ENCODE assay signal across 8 cellular contexts in genomic region chr10:110225756-110226554, GRCh38. TPM values are rescaled to one million over a fixed set of nuclear protein-coding genes. Genes with fewer than 3 reads are reported as not detected.
DNase-seq lines count a peak whose midpoint lies in the region; ATAC-seq and TF ChIP-seq lines count a peak whose summit lies in the region.

No MANE protein-coding gene starts in this region.

- no peaks in the 10 kb centered on the region for H3K79me2 ChIP-seq in fibroblast of lung (ENCODE audit: control insufficient read depth, insufficient read depth, low read length)

- peaks cover 4% of the 10 kb centered on the region for H3K27me3 Mint-ChIP-seq in activated T-helper 1 cell treated with anti-CD3 and anti-CD28 coated beads, Interleukin-12 subunit alpha, Interleukin-12 subunit beta, Interleukin-2, Interleukin-4 antibody, amounts not matched to agents 30 ng/mL and 10 ng/mL and 1 ng/mL, durations not matched to agents 14 hours and 24 hours and 36 hours (ENCODE audit: insufficient read depth)
- peaks cover 0 to 12% (median 0%) of the 10 kb centered on the region in 3 donors for H3K27me3 Mint-ChIP-seq in naive B cell

- in situ Hi-C loops in KBM-7 (cut with MboI; ENCODE audit: low pct_unique_long_range_greater_than_20kb, low sequenced_read_pairs) = loop anchor here (25.0 kb wide), 1 partner anchor 339 kb away; no protein-coding TSS in a partner anchor

- intact Hi-C loops in activated T-helper 1 cell treated with anti-CD3 and anti-CD28 coated beads, Interleukin-12 subunit alpha, Interleukin-12 subunit beta, Interleukin-2, Interleukin-4 antibody, amounts not matched to agents 30 ng/mL and 10 ng/mL and 1 ng/mL, durations not matched to agents 14 hours and 24 hours and 36 hours (cut with micrococcal nuclease) = loop anchor here (1.0 to 10.0 kb wide), 13 partner anchors 15 to 693 kb away; partner anchors contain the start of genes BBIP1, DUSP5, SHOC2 and SMC3

- peak overlapping the region; percentile 97 for H3K27ac Mint-ChIP-seq in activated T-helper 1 cell treated with anti-CD3 and anti-CD28 coated beads, Interleukin-12 subunit alpha, Interleukin-12 subunit beta, Interleukin-2, Interleukin-4 antibody, amounts not matched to agents 30 ng/mL and 10 ng/mL and 1 ng/mL, durations not matched to agents 14 hours and 24 hours and 36 hours
- H3K27ac Mint-ChIP-seq in naive B cell = peak overlapping the region; percentile 89 to 98 (median 97)

- peak overlapping the region; percentile 92 for H3K4me3 Mint-ChIP-seq in activated T-helper 1 cell treated with anti-CD3 and anti-CD28 coated beads, Interleukin-12 subunit alpha, Interleukin-12 subunit beta, Interleukin-2, Interleukin-4 antibody, amounts not matched to agents 30 ng/mL and 10 ng/mL and 1 ng/mL, durations not matched to agents 14 hours and 24 hours and 36 hours
- peak overlapping the region; percentile 91 to 97 (median 96) for H3K4me3 Mint-ChIP-seq in naive B cell

- ATAC-seq in GM21737 (IDR thresholded peaks at IDR 0.05; ENCODE audit: unreplicated experiment) (peak; percentile 78), naive B cell (ENCODE audit: low read depth in 2 of 2) (peak; percentile 63 to 66)

- peaks cover 47% of the 10 kb centered on the region for H3K4me1 Mint-ChIP-seq in activated T-helper 1 cell treated with anti-CD3 and anti-CD28 coated beads, Interleukin-12 subunit alpha, Interleukin-12 subunit beta, Interleukin-2, Interleukin-4 antibody, amounts not matched to agents 30 ng/mL and 10 ng/mL and 1 ng/mL, durations not matched to agents 14 hours and 24 hours and 36 hours (ENCODE audit: low read depth)
- peaks cover 26 to 41% (median 30%) of the 10 kb centered on the region in 3 donors for H3K4me1 Mint-ChIP-seq in naive B cell

- H3K4me3 ChIP-seq in fibroblast of lung (replicated peaks in 1 of 4; ENCODE audit: control extremely low read depth in 1 of 4, insufficient read depth in 1 of 4, low read depth in 3 of 4, low read length in 4 of 4) = peak overlapping the region; percentile 65 to 76 (median 68)

- no peaks in the 10 kb centered on the region for H3K9me3 ChIP-seq in fibroblast of lung (ENCODE audit: control insufficient read depth, insufficient read depth, low read depth, low read length)

- peak overlapping the region; percentile 99 for H3K4me2 ChIP-seq in fibroblast of lung (ENCODE audit: extremely low read depth, insufficient read depth, low read length)

- peak overlapping the region; percentile 90 for H2AFZ ChIP-seq in fibroblast of lung (ENCODE audit: low read length)

- peak; percentile 49 to 57 for TF ChIP-seq CTCF in fibroblast of lung (conservative IDR thresholded peaks at IDR 0.05 in 1 of 2, IDR thresholded peaks at IDR 0.05 in 1 of 2; ENCODE audit: low read depth in 1 of 2, low read length in 2 of 2)

- no peaks in the 10 kb centered on the region for H4K20me1 ChIP-seq in fibroblast of lung (ENCODE audit: control insufficient read depth, extremely low read depth, insufficient read depth, low read length)

- no peaks in the 10 kb centered on the region for H3K9me3 Mint-ChIP-seq in activated T-helper 1 cell treated with anti-CD3 and anti-CD28 coated beads, Interleukin-12 subunit alpha, Interleukin-12 subunit beta, Interleukin-2, Interleukin-4 antibody, amounts not matched to agents 30 ng/mL and 10 ng/mL and 1 ng/mL, durations not matched to agents 14 hours and 24 hours and 36 hours
- no peaks in the 10 kb centered on the region for H3K9me3 Mint-ChIP-seq in naive B cell

- peaks cover 8% of the 10 kb centered on the region for H3K4me1 ChIP-seq in fibroblast of lung (ENCODE audit: control insufficient read depth, extremely low read depth, insufficient read depth, low read length)

- DNase-seq in DMS79 (lab: John Stamatoyannopoulos, UW) (peak; percentile 55), KBM-7 (peak; percentile 87), fibroblast of lung (ENCODE audit: low read depth in 2 of 2) (peak; percentile 92 to 95), naive B cell (peak; percentile 87)
- peak; percentile 84 for DNase-seq in activated T-helper 1 cell treated with anti-CD3 and anti-CD28 coated beads, Interleukin-12 subunit alpha, Interleukin-12 subunit beta, Interleukin-2, Interleukin-4 antibody, amounts not matched to agents 30 ng/mL and 10 ng/mL and 1 ng/mL, durations not matched to agents 14 hours and 24 hours and 36 hours (ENCODE audit: low spot score)
- DNase-seq in stimulated activated CD8-positive, alpha-beta memory T cell treated with anti-CD3 and anti-CD28 coated beads, Interleukin-7, amount 100 ng/mL, for 48 hours (ENCODE audit: extremely low read depth in 1 of 2, low read depth in 1 of 2) = peak; percentile 65 to 76

- H3K36me3 Mint-ChIP-seq in activated T-helper 1 cell treated with anti-CD3 and anti-CD28 coated beads, Interleukin-12 subunit alpha, Interleukin-12 subunit beta, Interleukin-2, Interleukin-4 antibody, amounts not matched to agents 30 ng/mL and 10 ng/mL and 1 ng/mL, durations not matched to agents 14 hours and 24 hours and 36 hours (ENCODE audit: low read depth) = peaks cover 15% of the 10 kb centered on the region
- peaks cover 0 to 6% of the 10 kb centered on the region in 2 donors for H3K36me3 Mint-ChIP-seq in naive B cell

- no peaks in the 10 kb centered on the region for H3K27me3 ChIP-seq in fibroblast of lung (ENCODE audit: control insufficient read depth, insufficient read depth, low read length)

- peak overlapping the region; percentile 20 for H3K9ac ChIP-seq in fibroblast of lung (ENCODE audit: insufficient read depth, low read length)

- H3K36me3 ChIP-seq in fibroblast of lung (ENCODE audit: control insufficient read depth, insufficient read depth, low read length) = no peaks in the 10 kb centered on the region

- peak overlapping the region; percentile 44 for H3K27ac ChIP-seq in fibroblast of lung (ENCODE audit: insufficient read depth, low read length)

TF ChIP-seq in PFSK-1, 5 proteins besides CTCF, POLR2A, EP300 and RAD21:
- TF ChIP-seq TAF1 (IDR thresholded peaks at IDR 0.05; ENCODE audit: borderline replicate concordance, insufficient read depth, low read length) = no peak
- no peak for TF ChIP-seq POLR2AphosphoS5 (IDR thresholded peaks at IDR 0.05; ENCODE audit: low read depth, low read length)
- 0 out of 2 replicates have a peak, but pooled peaks have one; percentile 7 for TF ChIP-seq SIN3A (IDR thresholded peaks at IDR 0.05; ENCODE audit: borderline replicate concordance, insufficient read depth, low read length)
- peak; percentile 63 for TF ChIP-seq FOXP2 (optimal IDR thresholded peaks at IDR 0.05; ENCODE audit: borderline replicate concordance, extremely low read depth, extremely low read length, insufficient read depth)
- TF ChIP-seq, protein P1, sequence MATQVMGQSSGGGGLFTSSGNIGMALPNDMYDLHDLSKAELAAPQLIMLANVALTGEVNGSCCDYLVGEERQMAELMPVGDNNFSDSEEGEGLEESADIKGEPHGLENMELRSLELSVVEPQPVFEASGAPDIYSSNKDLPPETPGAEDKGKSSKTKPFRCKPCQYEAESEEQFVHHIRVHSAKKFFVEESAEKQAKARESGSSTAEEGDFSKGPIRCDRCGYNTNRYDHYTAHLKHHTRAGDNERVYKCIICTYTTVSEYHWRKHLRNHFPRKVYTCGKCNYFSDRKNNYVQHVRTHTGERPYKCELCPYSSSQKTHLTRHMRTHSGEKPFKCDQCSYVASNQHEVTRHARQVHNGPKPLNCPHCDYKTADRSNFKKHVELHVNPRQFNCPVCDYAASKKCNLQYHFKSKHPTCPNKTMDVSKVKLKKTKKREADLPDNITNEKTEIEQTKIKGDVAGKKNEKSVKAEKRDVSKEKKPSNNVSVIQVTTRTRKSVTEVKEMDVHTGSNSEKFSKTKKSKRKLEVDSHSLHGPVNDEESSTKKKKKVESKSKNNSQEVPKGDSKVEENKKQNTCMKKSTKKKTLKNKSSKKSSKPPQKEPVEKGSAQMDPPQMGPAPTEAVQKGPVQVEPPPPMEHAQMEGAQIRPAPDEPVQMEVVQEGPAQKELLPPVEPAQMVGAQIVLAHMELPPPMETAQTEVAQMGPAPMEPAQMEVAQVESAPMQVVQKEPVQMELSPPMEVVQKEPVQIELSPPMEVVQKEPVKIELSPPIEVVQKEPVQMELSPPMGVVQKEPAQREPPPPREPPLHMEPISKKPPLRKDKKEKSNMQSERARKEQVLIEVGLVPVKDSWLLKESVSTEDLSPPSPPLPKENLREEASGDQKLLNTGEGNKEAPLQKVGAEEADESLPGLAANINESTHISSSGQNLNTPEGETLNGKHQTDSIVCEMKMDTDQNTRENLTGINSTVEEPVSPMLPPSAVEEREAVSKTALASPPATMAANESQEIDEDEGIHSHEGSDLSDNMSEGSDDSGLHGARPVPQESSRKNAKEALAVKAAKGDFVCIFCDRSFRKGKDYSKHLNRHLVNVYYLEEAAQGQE (IDR thresholded peaks at IDR 0.05; ENCODE audit: insufficient read depth in 1 of 2, low read depth in 2 of 2, low read length in 2 of 2) = no peak
TF ChIP-seq in PFSK-1: peak in this region for 2.

RNA-seq across cellular contexts. Expression of gene MXI1, which starts 18.6 kb away (rescaled TPM):
- polyA plus RNA-seq in PFSK-1 (2012; ENCODE audit: insufficient read length, low read depth) = 19.8 TPM
- 14.7 and 15.1 TPM in 2 replicates for total RNA-seq in activated T-helper 1 cell treated with anti-CD3 and anti-CD28 coated beads, Interleukin-12 subunit alpha, Interleukin-12 subunit beta, Interleukin-2, Interleukin-4 antibody, amounts not matched to agents 30 ng/mL and 10 ng/mL and 1 ng/mL, durations not matched to agents 14 hours and 24 hours and 36 hours
- 40.1 and 52.4 TPM in 2 replicates for total RNA-seq in fibroblast of lung
- polyA plus RNA-seq in fibroblast of lung (7.5 and 18.7 TPM in 2 replicates), naive B cell (ENCODE audit: low read depth in 6 of 6) (10 to 100 TPM; 30.6 to 56.1 (median 44.9) TPM)
- polyA plus RNA-seq in fibroblast of lung (2012) = 7.5 and 17.4 TPM in 2 replicates
- polyA minus RNA-seq in fibroblast of lung (ENCODE audit: low replicate concordance) = 2.0 and 7.0 TPM in 2 replicates

Comparison
In these comparisons a context has a peak if more than half of its experiments do, and no peak if none do; other contexts are left out.
1. Peak in every context shown above with its lines: DNase-seq, ATAC-seq, H3K4me3 ChIP-seq and H3K27ac ChIP-seq.